Comparison of ENCODE assay signal across 15 cellular contexts in genomic region chr9:36935768-36936497, GRCh38.
DNase-seq lines count a peak whose midpoint lies in the region; ATAC-seq, FAIRE-seq and TF ChIP-seq lines count a peak whose summit lies in the region.
"Had no signal": no experiment of that assay in that cellular context is flagged by ENCODE, and none has a peak within 500 bp of the region (broad histone marks: within the 10 kb centered on the region; RNA-seq: fewer than 3 reads in every experiment).

No MANE protein-coding gene starts in this region.

- TF ChIP-seq CTCF in GM13976 (IDR thresholded peaks at IDR 0.05; ENCODE audit: borderline replicate concordance, control extremely low read depth, extremely low read depth, insufficient read depth, missing control alignments) (no peak), Caco-2 (IDR thresholded peaks at IDR 0.05; ENCODE audit: insufficient read depth in 1 of 2, low read depth in 1 of 2, low read length in 1 of 2, severe bottlenecking in 1 of 2, unreplicated experiment in 1 of 2) (no peak)

- no peaks in the 10 kb centered on the region for H3K4me1 ChIP-seq in right cardiac atrium (ENCODE audit: control insufficient read depth, insufficient read depth, low read length)
- peaks cover 8% of the 10 kb centered on the region for H3K4me1 ChIP-seq in Caco-2

- POLR2A ChIA-PET in Caco-2 (lab: Charles Lee), result no interaction called here

- H3K27me3 ChIP-seq in right cardiac atrium (ENCODE audit: control insufficient read depth, insufficient read depth) (no peaks in the 10 kb centered on the region), Caco-2 (replicated peaks; ENCODE audit: control insufficient read depth, insufficient read depth, low read length) (no peaks in the 10 kb centered on the region)

- ATAC-seq in GM19372 (IDR thresholded peaks at IDR 0.05; ENCODE audit: low read depth, unreplicated experiment) (peak; percentile 76), HG02973 (IDR thresholded peaks at IDR 0.05; ENCODE audit: unreplicated experiment) (peak; percentile 62), right cardiac atrium (no peak)
- ATAC-seq in activated T-helper 17 cell treated with anti-CD3 and anti-CD28 coated beads, Interleukin-2, amount 50 U/mL, for 72 hours (replicated peaks), result peak; percentile 63

- H3K4me1 Mint-ChIP-seq in activated T-helper 17 cell treated with anti-CD3 and anti-CD28 coated beads, Interleukin-2, amount 50 U/mL, for 72 hours, result no peaks in the 10 kb centered on the region
- peaks cover 8% of the 10 kb centered on the region for H3K4me1 Mint-ChIP-seq in Caco-2 (ENCODE audit: low read depth, unreplicated experiment)

- H3K27ac Mint-ChIP-seq in activated T-helper 17 cell treated with anti-CD3 and anti-CD28 coated beads, Interleukin-2, amount 50 U/mL, for 72 hours, result no peak overlapping the region
- no peak overlapping the region for H3K27ac Mint-ChIP-seq in Caco-2 (ENCODE audit: unreplicated experiment)

- 77% methylated on average over 9 of the region's 9 CpGs for WGBS in right cardiac atrium

- H3K27ac ChIP-seq in right cardiac atrium (ENCODE audit: low read length), result no peak overlapping the region

- H3K27me3 Mint-ChIP-seq in activated T-helper 17 cell treated with anti-CD3 and anti-CD28 coated beads, Interleukin-2, amount 50 U/mL, for 72 hours, result peaks cover 13% of the 10 kb centered on the region
- H3K27me3 Mint-ChIP-seq in Caco-2 (ENCODE audit: insufficient read depth, unreplicated experiment), result peaks cover 2% of the 10 kb centered on the region

- peaks cover 1% of the 10 kb centered on the region for H3K9me3 ChIP-seq in right cardiac atrium (ENCODE audit: control insufficient read depth, low read length)
- 0 out of 2 replicates have a peak, but pooled peaks cover 4% of the 10 kb centered on the region for H3K9me3 ChIP-seq in Caco-2

- in situ Hi-C loops in GM13976 (cut with MboI; ENCODE audit: low sequenced_read_pairs, unreplicated experiment), result no loop called here

- intact Hi-C loops in right cardiac atrium (cut with DNase I) (no loop called here), Caco-2 (cut with micrococcal nuclease; ENCODE audit: unreplicated experiment) (no loop called here)

- no TSS peak for BruUV-seq in Caco-2 (replicated peaks; lab: Mats Ljungman, UMichigan)

- DNase-seq in GM13976 (ENCODE audit: low spot score) (peak; percentile 72), SK-N-DZ (ENCODE audit: low spot score) (no peak), HTR-8/SVneo (ENCODE audit: insufficient read length, low spot score) (no peak), right cardiac atrium (no peak), Caco-2 (no peak)
- DNase-seq: AML-193; H7; NCI-H524; stimulated activated naive CD4-positive, alpha-beta T cell; SW 1271 had no signal

- CTCF ChIA-PET in Caco-2 (lab: Charles Lee), result no interaction called here

- no peak for FAIRE-seq in HTR-8/SVneo (lab: Jason Lieb, UNC)
- FAIRE-seq: astrocyte, G401.6 had no signal

- H3K36me3 Mint-ChIP-seq in activated T-helper 17 cell treated with anti-CD3 and anti-CD28 coated beads, Interleukin-2, amount 50 U/mL, for 72 hours (ENCODE audit: low read depth), result no peaks in the 10 kb centered on the region
- no peaks in the 10 kb centered on the region for H3K36me3 Mint-ChIP-seq in Caco-2 (ENCODE audit: insufficient read depth, unreplicated experiment)

- no peak overlapping the region for H3K4me3 Mint-ChIP-seq in activated T-helper 17 cell treated with anti-CD3 and anti-CD28 coated beads, Interleukin-2, amount 50 U/mL, for 72 hours
- no peak overlapping the region for H3K4me3 Mint-ChIP-seq in Caco-2 (ENCODE audit: unreplicated experiment)

- H3K4me3 ChIP-seq in right cardiac atrium (ENCODE audit: low read length), result no peak overlapping the region
- no peak overlapping the region for H3K4me3 ChIP-seq in Caco-2 (ENCODE audit: low read depth, low read length)

- H3K36me3 ChIP-seq in Caco-2 (ENCODE audit: control insufficient read depth, insufficient read depth, low read length), result no peaks in the 10 kb centered on the region

- no peaks in the 10 kb centered on the region for H3K9me3 Mint-ChIP-seq in activated T-helper 17 cell treated with anti-CD3 and anti-CD28 coated beads, Interleukin-2, amount 50 U/mL, for 72 hours
- H3K9me3 Mint-ChIP-seq in Caco-2 (ENCODE audit: unreplicated experiment), result peaks cover 8% of the 10 kb centered on the region

Comparison
In these comparisons a context has a peak if more than half of its experiments do, and no peak if none do; other contexts are left out.
1. ATAC-seq: peak in GM19372 (single experiment), HG02973 (single experiment) and activated T-helper 17 cell treated with anti-CD3 and anti-CD28 coated beads, Interleukin-2, amount 50 U/mL, for 72 hours (single experiment); none in right cardiac atrium (0 of 2).